In the genomic region with DNA sequence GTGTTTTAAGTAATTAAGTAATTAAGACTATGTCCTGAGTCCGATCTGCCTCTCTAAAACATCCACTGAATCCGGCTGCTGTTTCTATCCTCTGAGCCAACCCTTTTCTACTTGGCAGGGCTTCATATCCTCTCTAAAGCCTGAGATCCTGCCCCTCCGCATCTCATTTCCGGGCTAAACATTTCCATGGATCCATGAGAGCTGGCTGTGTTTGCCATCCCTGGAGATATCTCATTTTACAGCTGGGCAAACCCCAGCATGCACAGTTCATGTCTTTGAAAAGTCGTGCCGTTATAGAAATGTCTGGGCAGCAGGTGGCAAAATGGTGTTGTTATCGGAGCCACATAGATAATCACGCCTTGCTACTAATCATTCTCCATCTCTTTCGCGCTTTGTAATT, we compare ENCODE assay signal across 17 cellular contexts.
DNase-seq lines count a peak whose midpoint lies in the region.
"Had no signal": no experiment of that assay in that cellular context is flagged by ENCODE, and none has a peak within 500 bp of the region (broad histone marks: within the 10 kb centered on the region; RNA-seq: fewer than 3 reads in every experiment).

No MANE protein-coding gene starts in this region.

- no peaks in the 10 kb centered on the region for H3K27me3 Mint-ChIP-seq in activated CD4-positive, alpha-beta T cell treated with anti-CD3 and anti-CD28 coated beads, Interleukin-2, amount 10 ng/mL, durations not matched to agents 24 days and 14 days
- H3K27me3 Mint-ChIP-seq: activated CD4-positive, alpha-beta T cell treated with anti-CD3 and anti-CD28 coated beads for 36 hours; naive thymus-derived CD8-positive, alpha-beta T cell had no signal

- no peak overlapping the region for H3K27ac Mint-ChIP-seq in activated CD4-positive, alpha-beta T cell treated with anti-CD3 and anti-CD28 coated beads, Interleukin-2, amount 10 ng/mL, durations not matched to agents 24 days and 14 days
- H3K27ac Mint-ChIP-seq: activated CD4-positive, alpha-beta T cell treated with anti-CD3 and anti-CD28 coated beads for 36 hours; GM23338; naive thymus-derived CD8-positive, alpha-beta T cell had no signal

- intact Hi-C loops in activated CD4-positive, alpha-beta T cell treated with anti-CD3 and anti-CD28 coated beads, Interleukin-2, amount 10 ng/mL, durations not matched to agents 24 days and 14 days (cut with micrococcal nuclease) = no loop called here

- H3K4me3 Mint-ChIP-seq in activated CD4-positive, alpha-beta T cell treated with anti-CD3 and anti-CD28 coated beads, Interleukin-2, amount 10 ng/mL, durations not matched to agents 24 days and 14 days = no peak overlapping the region
- H3K4me3 Mint-ChIP-seq: activated CD4-positive, alpha-beta T cell treated with anti-CD3 and anti-CD28 coated beads for 36 hours; GM23338; naive thymus-derived CD8-positive, alpha-beta T cell had no signal

- H3K9me3 Mint-ChIP-seq in activated CD4-positive, alpha-beta T cell treated with anti-CD3 and anti-CD28 coated beads, Interleukin-2, amount 10 ng/mL, durations not matched to agents 24 days and 14 days = peaks cover 18% of the 10 kb centered on the region

- H3K36me3 Mint-ChIP-seq in activated CD4-positive, alpha-beta T cell treated with anti-CD3 and anti-CD28 coated beads, Interleukin-2, amount 10 ng/mL, durations not matched to agents 24 days and 14 days (ENCODE audit: low read depth) = no peaks in the 10 kb centered on the region

- no peaks in the 10 kb centered on the region for H3K4me1 Mint-ChIP-seq in activated CD4-positive, alpha-beta T cell treated with anti-CD3 and anti-CD28 coated beads, Interleukin-2, amount 10 ng/mL, durations not matched to agents 24 days and 14 days
- H3K4me1 Mint-ChIP-seq: activated CD4-positive, alpha-beta T cell treated with anti-CD3 and anti-CD28 coated beads for 36 hours; GM23338; naive thymus-derived CD8-positive, alpha-beta T cell had no signal

- peak; percentile 94 for DNase-seq in DMS 273 (lab: John Stamatoyannopoulos, UW; ENCODE audit: unreplicated experiment)
- peak; percentile 81 for DNase-seq in NCI-H187 (lab: John Stamatoyannopoulos, UW)
- DNase-seq in NCI-H524 (lab: John Stamatoyannopoulos, UW) = peak; percentile 53 to 86
- DNase-seq in mesenteric fat pad (ENCODE audit: low spot score) = peak; percentile 41
- no peak for DNase-seq in activated CD4-positive, alpha-beta T cell treated with anti-CD3 and anti-CD28 coated beads, Interleukin-2, amount 10 ng/mL, durations not matched to agents 24 days and 14 days
- DNase-seq in amniotic stem cell (lab: John Stamatoyannopoulos, UW) = no peak
- DNase-seq in hepatic stellate cell (ENCODE audit: low spot score) = no peak
- DNase-seq: activated CD4-positive, alpha-beta T cell treated with anti-CD3 and anti-CD28 coated beads for 36 hours; activated CD8-positive, alpha-beta memory T cell treated with anti-CD3 and anti-CD28 coated beads, Interleukin-2, amount 50 U/mL, for 48 hours; activated naive CD4-positive, alpha-beta T cell; cortex of kidney; gastrocnemius medialis; mammary epithelial cell; MG63; naive thymus-derived CD8-positive, alpha-beta T cell; Right ventricle myocardium superior had no signal

Comparison
In these comparisons a context has a peak if more than half of its experiments do, and no peak if none do; other contexts are left out.
1. DNase-seq: peak in DMS 273 (single experiment), NCI-H187 (2 of 2), NCI-H524 (2 of 2) and mesenteric fat pad (single experiment); none in activated CD4-positive, alpha-beta T cell treated with anti-CD3 and anti-CD28 coated beads, Interleukin-2, amount 10 ng/mL, durations not matched to agents 24 days and 14 days (single experiment), amniotic stem cell (single experiment) and hepatic stellate cell (single experiment).